Comparison of ENCODE assay signal across 1 cellular context in the genomic region with DNA sequence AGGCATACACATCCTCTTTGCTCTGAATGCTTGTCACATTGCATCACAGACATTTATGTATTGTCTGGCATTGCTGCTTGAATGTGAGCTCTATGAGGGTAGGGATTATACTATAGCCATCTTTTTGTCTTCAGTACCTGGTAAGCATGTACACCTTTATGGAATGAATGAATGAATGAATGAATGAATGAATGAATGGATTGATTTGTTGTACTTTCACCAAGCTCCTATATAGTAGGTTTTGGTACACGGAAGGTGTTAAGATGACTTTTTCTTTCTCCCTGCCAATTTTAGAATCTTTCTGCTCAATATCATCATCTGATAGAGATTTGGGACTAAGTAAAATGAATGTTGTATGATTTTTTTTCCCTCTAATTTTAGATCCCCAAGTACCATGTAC.
TF ChIP-seq lines count a peak whose summit lies in the region.

No MANE protein-coding gene starts in this region.

TF ChIP-seq in WTC11, 78 proteins besides CTCF, POLR2A, EP300 and RAD21 (continued from another document):
- TF ChIP-seq, protein P1, sequence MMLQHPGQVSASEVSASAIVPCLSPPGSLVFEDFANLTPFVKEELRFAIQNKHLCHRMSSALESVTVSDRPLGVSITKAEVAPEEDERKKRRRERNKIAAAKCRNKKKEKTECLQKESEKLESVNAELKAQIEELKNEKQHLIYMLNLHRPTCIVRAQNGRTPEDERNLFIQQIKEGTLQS (CRISPR knock-in tag; conservative IDR thresholded peaks at IDR 0.05) = no peak
